Comparison of ENCODE assay signal across 18 cellular contexts in the genomic region with DNA sequence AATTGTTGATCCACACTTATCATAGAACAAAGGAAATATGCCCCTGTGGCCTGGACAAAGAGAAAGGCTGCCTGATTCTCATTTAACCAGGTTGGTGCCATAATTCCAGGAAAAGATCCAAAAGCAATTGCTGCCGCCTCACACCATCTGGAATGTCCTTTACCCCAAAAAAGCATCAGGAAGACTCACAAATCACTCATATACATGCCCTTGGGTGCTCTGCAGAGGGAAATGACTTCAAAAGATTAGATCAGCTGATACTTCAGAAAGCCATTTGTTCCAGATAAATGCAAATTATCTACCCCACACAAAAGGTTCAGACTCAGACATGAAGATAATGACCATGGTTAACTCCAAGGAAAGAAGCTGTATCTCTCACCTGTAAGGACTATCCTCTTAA.
DNase-seq lines count a peak whose midpoint lies in the region; FAIRE-seq and TF ChIP-seq lines count a peak whose summit lies in the region.
"Had no signal": no experiment of that assay in that cellular context is flagged by ENCODE, and none has a peak within 500 bp of the region (broad histone marks: within the 10 kb centered on the region; RNA-seq: fewer than 3 reads in every experiment).

No MANE protein-coding gene starts in this region.

- H3K27me3 ChIP-seq in bronchial epithelial cell (ENCODE audit: control insufficient read depth, insufficient read depth, low read length), result peaks cover 2% of the 10 kb centered on the region
- no peaks in the 10 kb centered on the region for H3K27me3 ChIP-seq in esophagus muscularis mucosa
- H3K27me3 ChIP-seq: BE2C had no signal

- no peak for TF ChIP-seq EP300 in esophagus muscularis mucosa (IDR thresholded peaks at IDR 0.05)

- DNase-seq in M059J (ENCODE audit: low read depth) (peak; percentile 48), NCI-H69 (lab: John Stamatoyannopoulos, UW) (peak; percentile 32), bronchial epithelial cell (ENCODE audit: low read depth) (no peak), esophagus muscularis mucosa (ENCODE audit: extremely low spot score) (no peak), dermis blood vessel endothelial cell (no peak), retina (no peak)
- DNase-seq: ACHN; BE2C; C1 segment of cervical spinal cord; CD4-positive, CD25-positive, alpha-beta regulatory T cell; CD8-positive, alpha-beta memory T cell; COR-L47; DMS153; DMS79; GF-D8; GM23248 had no signal

- H3K9me3 ChIP-seq in esophagus muscularis mucosa, result no peaks in the 10 kb centered on the region
- H3K9me3 ChIP-seq: BE2C, HAP-1 had no signal

- peak; percentile 66 for FAIRE-seq in bronchial epithelial cell (lab: Jason Lieb, UNC)
- FAIRE-seq: A204.1 had no signal

- peaks cover 0 to under 1% (median 0%) of the 10 kb centered on the region in 4 donors for H3K4me1 ChIP-seq in esophagus muscularis mucosa
- H3K4me1 ChIP-seq: BE2C, HAP-1 had no signal

- no peak for TF ChIP-seq POLR2A in esophagus muscularis mucosa (IDR thresholded peaks at IDR 0.05; ENCODE audit: low read depth)

- H3K36me3 ChIP-seq in bronchial epithelial cell (ENCODE audit: control insufficient read depth, insufficient read depth, low read length) (no peaks in the 10 kb centered on the region), esophagus muscularis mucosa (no peaks in the 10 kb centered on the region)
- H3K36me3 ChIP-seq: BE2C, HAP-1 had no signal

- TF ChIP-seq CTCF in bronchial epithelial cell (IDR thresholded peaks at IDR 0.05; ENCODE audit: insufficient read depth, low read length, severe bottlenecking), result no peak
- no peak for TF ChIP-seq CTCF in esophagus muscularis mucosa (IDR thresholded peaks at IDR 0.05)

- intact Hi-C loops in esophagus muscularis mucosa (cut with DNase I), result no loop called here

- 86% methylated on average over 1 of the region's 1 CpG for WGBS in esophagus muscularis mucosa

- H3K27ac ChIP-seq in esophagus muscularis mucosa (replicated peaks in 1 of 4), result no peak overlapping the region
- H3K27ac ChIP-seq: GM23248 had no signal

- H3K4me3 ChIP-seq in bronchial epithelial cell (ENCODE audit: low read depth, low read length), result no peak overlapping the region
- no peak overlapping the region for H3K4me3 ChIP-seq in esophagus muscularis mucosa
- H3K4me3 ChIP-seq: GM23248, HAP-1 had no signal

Comparison
In these comparisons a context has a peak if more than half of its experiments do, and no peak if none do; other contexts are left out.
1. DNase-seq: peak in M059J (single experiment) and NCI-H69 (single experiment); none in bronchial epithelial cell (single experiment), esophagus muscularis mucosa (single experiment), dermis blood vessel endothelial cell (single experiment) and retina (single experiment).